In genomic region chr3:127751163-127751621, GRCh38 we compare ENCODE assay signal across 13 cellular contexts.
A peak's percentile ranks its signal among the peaks of the same experiment; 100 is the strongest.
DNase-seq lines count a peak whose midpoint lies in the region; ATAC-seq and TF ChIP-seq lines count a peak whose summit lies in the region.
"Had no signal": no experiment of that assay in that cellular context is flagged by ENCODE, and none has a peak within 500 bp of the region (broad histone marks: within the 10 kb centered on the region; RNA-seq: fewer than 3 reads in every experiment).

No MANE protein-coding gene starts in this region.

- H3K9ac ChIP-seq in KMS-11: peak overlapping the region; percentile 82; the same call in 1 of the 2 replicates
- peak overlapping the region; percentile 39 for H3K9ac ChIP-seq in mammary epithelial cell (ENCODE audit: insufficient read depth, low read length)
- H3K9ac ChIP-seq in skeletal muscle satellite cell (ENCODE audit: low read depth, low read length): peak overlapping the region; percentile 54

- H3K27ac ChIP-seq in KMS-11 (peak overlapping the region; percentile 97), mammary epithelial cell (ENCODE audit: insufficient read depth, low read depth, low read length) (peak overlapping the region; percentile 70)
- H3K27ac ChIP-seq: right atrium auricular region, upper lobe of left lung had no signal

- DNase-seq in NCI-H2107 treated with DMSO at 0.1 percent for 48 hours (lab: John Stamatoyannopoulos, UW; ENCODE audit: unreplicated experiment) (peak; percentile 84), NCI-H2107 (lab: John Stamatoyannopoulos, UW) (no peak), mammary epithelial cell (peak; percentile 88), NK-92 (lab: John Stamatoyannopoulos, UW; ENCODE audit: unreplicated experiment) (no peak), NAMALWA (ENCODE audit: low spot score) (no peak)
- DNase-seq: activated CD4-positive, CD25-positive, alpha-beta regulatory T cell treated with anti-CD3 and anti-CD28 coated beads, Interleukin-2, amount 50 U/mL, for 72 hours; erythroblast; NCI-H748 treated with DMSO at 0.1 percent for 48 hours; upper lobe of left lung had no signal

- H3K27me3 ChIP-seq in KMS-11 (ENCODE audit: insufficient read depth, low read depth) (no peaks in the 10 kb centered on the region), mammary epithelial cell (ENCODE audit: insufficient read depth, low read length) (no peaks in the 10 kb centered on the region), skeletal muscle satellite cell (ENCODE audit: control insufficient read depth, insufficient read depth, low read length) (no peaks in the 10 kb centered on the region)
- H3K27me3 ChIP-seq: right atrium auricular region, upper lobe of left lung had no signal

- H4K20me1 ChIP-seq in KMS-11 (ENCODE audit: insufficient read depth) (no peaks in the 10 kb centered on the region), mammary epithelial cell (ENCODE audit: insufficient read depth, low read length) (no peaks in the 10 kb centered on the region)

- H3K4me2 ChIP-seq in KMS-11: peak overlapping the region; percentile 70
- peak overlapping the region; percentile 17 for H3K4me2 ChIP-seq in mammary epithelial cell (ENCODE audit: insufficient read depth, low read depth, low read length)
- peak overlapping the region; percentile 66 for H3K4me2 ChIP-seq in skeletal muscle satellite cell (ENCODE audit: low read length)

- H2AFZ ChIP-seq in KMS-11 (ENCODE audit: low read depth) (peak overlapping the region; percentile 48; the same call in 1 of the 2 replicates), mammary epithelial cell (ENCODE audit: low read depth, low read length) (no peak overlapping the region)

- H3K4me1 ChIP-seq in KMS-11 (ENCODE audit: low read depth, poor library complexity, severe bottlenecking) (peaks cover 71% of the 10 kb centered on the region), mammary epithelial cell (ENCODE audit: insufficient read depth, low read length) (peaks cover 47% of the 10 kb centered on the region), skeletal muscle satellite cell (ENCODE audit: control insufficient read depth, insufficient read depth, low read length) (peaks cover 56% of the 10 kb centered on the region)

- dilution Hi-C loops in mammary epithelial cell (cut with HindIII; ENCODE audit: low sequenced_read_pairs): no loop called here

- no peak for ATAC-seq in GM21717 (IDR thresholded peaks at IDR 0.05; ENCODE audit: unreplicated experiment)

- intact Hi-C loops in mammary epithelial cell (cut with micrococcal nuclease): loop anchor here (2.0 kb wide), 2 partner anchors 60 to 72 kb away; partner anchors contain the start of gene MGLL

- 60% methylated on average over 7 of the region's 8 CpGs for WGBS in mammary epithelial cell (ENCODE audit: low coverage, missing lambda C conversion rate)

- H3K36me3 ChIP-seq in KMS-11 (ENCODE audit: insufficient read depth) (no peaks in the 10 kb centered on the region), mammary epithelial cell (ENCODE audit: insufficient read depth, low read length) (no peaks in the 10 kb centered on the region), skeletal muscle satellite cell (ENCODE audit: insufficient read depth, low read length) (no peaks in the 10 kb centered on the region)
- H3K36me3 ChIP-seq: right atrium auricular region, upper lobe of left lung had no signal

- H3K4me3 ChIP-seq in KMS-11 (IDR thresholded peaks at IDR 0.05; ENCODE audit: insufficient read depth, low read depth, low read length): peak overlapping the region; percentile 21
- H3K4me3 ChIP-seq in mammary epithelial cell (replicated peaks in 1 of 3; ENCODE audit: insufficient read depth in 1 of 3, low read depth in 2 of 3, low read length in 3 of 3): no peak overlapping the region
- peak overlapping the region; percentile 32 for H3K4me3 ChIP-seq in skeletal muscle satellite cell (ENCODE audit: low read length)
- H3K4me3 ChIP-seq: right atrium auricular region, upper lobe of left lung had no signal

- H3K9me3 ChIP-seq in mammary epithelial cell (replicated peaks; ENCODE audit: insufficient read depth, low read length) (no peaks in the 10 kb centered on the region), skeletal muscle satellite cell (replicated peaks; ENCODE audit: low read length) (no peaks in the 10 kb centered on the region)
- H3K9me3 ChIP-seq: right atrium auricular region, upper lobe of left lung had no signal

- BruUV-seq in mammary epithelial cell (replicated peaks; lab: Mats Ljungman, UMichigan): TSS peak; percentile 45

- no peak for TF ChIP-seq CTCF in KMS-11 (conservative IDR thresholded peaks at IDR 0.05; ENCODE audit: low read depth, low read length)
- TF ChIP-seq CTCF in mammary epithelial cell (conservative IDR thresholded peaks at IDR 0.05 in 1 of 2, IDR thresholded peaks at IDR 0.05 in 1 of 2; ENCODE audit: extremely low read depth in 1 of 2, insufficient read depth in 1 of 2, low read depth in 1 of 2, low read length in 2 of 2): no peak

- in situ Hi-C loops in mammary epithelial cell (cut with MboI; ENCODE audit: low sequenced_read_pairs in 2 of 2): no loop called here

- H3K79me2 ChIP-seq in KMS-11 (ENCODE audit: insufficient read depth, low read depth): no peaks in the 10 kb centered on the region
- H3K79me2 ChIP-seq in mammary epithelial cell (ENCODE audit: insufficient read depth, low read length): no peaks in the 10 kb centered on the region

- CTCF ChIA-PET in mammary epithelial cell (lab: Charles Lee; ENCODE audit: low non-redundant PET): interaction anchor here (0.7 kb wide), 1 partner anchor 60 kb away, joined by 4 read pairs; no protein-coding TSS in a partner anchor

Comparison
In these comparisons a context has a peak if more than half of its experiments do, and no peak if none do; other contexts are left out.
1. DNase-seq: peak in NCI-H2107 treated with DMSO at 0.1 percent for 48 hours (single experiment) and mammary epithelial cell (single experiment); none in NCI-H2107 (single experiment), NK-92 (single experiment) and NAMALWA (single experiment).
2. H3K4me2 ChIP-seq: peak in every context shown above with its lines; median percentile 70 in KMS-11; 66 in skeletal muscle satellite cell; 17 in mammary epithelial cell.
3. H3K4me3 ChIP-seq: peak in KMS-11 (single experiment) and skeletal muscle satellite cell (single experiment); none in mammary epithelial cell (0 of 3).
4. Peak in every context shown above with its lines, with median percentiles within 50 percentile points of each other: H3K9ac ChIP-seq.